Comparison of ENCODE assay signal across 21 cellular contexts in the genomic region with DNA sequence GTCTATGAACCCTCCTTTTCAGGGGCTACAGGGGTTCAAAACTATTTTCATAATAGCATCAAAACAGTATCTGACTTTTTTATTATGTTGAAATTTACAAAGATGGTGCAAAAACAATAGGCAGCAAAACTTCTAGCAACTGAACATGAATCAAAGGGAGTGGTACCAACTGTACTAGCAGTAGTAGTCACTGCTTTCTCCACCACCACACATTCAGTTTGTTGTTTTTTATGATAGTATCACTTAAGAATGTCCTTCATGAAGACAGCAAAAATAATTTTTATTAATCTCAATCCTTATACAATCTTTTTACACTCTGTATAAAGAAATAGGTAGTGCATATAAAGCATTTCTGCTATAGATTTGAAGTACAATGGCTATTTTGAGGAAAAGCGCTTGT. TPM values are rescaled to one million over a fixed set of nuclear protein-coding genes. Genes with fewer than 3 reads are reported as not detected.
DNase-seq lines count a peak whose midpoint lies in the region; ATAC-seq and TF ChIP-seq lines count a peak whose summit lies in the region.
"Had no signal": no experiment of that assay in that cellular context is flagged by ENCODE, and none has a peak within 500 bp of the region (broad histone marks: within the 10 kb centered on the region; RNA-seq: fewer than 3 reads in every experiment).

No MANE protein-coding gene starts in this region.

- no peak overlapping the region for H3K9ac ChIP-seq in endodermal cell (ENCODE audit: extremely low read depth, low read length, poor library complexity, severe bottlenecking)

- H3K27me3 Mint-ChIP-seq in endothelial cell (ENCODE audit: unreplicated experiment) (no peaks in the 10 kb centered on the region), endodermal cell (ENCODE audit: insufficient read depth) (no peaks in the 10 kb centered on the region)
- H3K27me3 Mint-ChIP-seq: B cell, brain had no signal

- intact Hi-C loops in right lobe of liver (cut with DNase I) = no loop called here

- ATAC-seq in RWPE2 (ENCODE audit: low read depth) (peak; percentile 60; the same call in 2 of the 3 replicates), HG03439 (IDR thresholded peaks at IDR 0.05; ENCODE audit: unreplicated experiment) (no peak), right lobe of liver (no peak)
- ATAC-seq: activated CD4-positive, CD25-positive, alpha-beta regulatory T cell treated with anti-CD3 and anti-CD28 coated beads, Interleukin-2, amount 50 U/mL, for 24 hours; left ventricle myocardium superior had no signal

- H3K27ac Mint-ChIP-seq in endothelial cell (ENCODE audit: unreplicated experiment) = no peak overlapping the region
- H3K27ac Mint-ChIP-seq in endodermal cell = no peak overlapping the region
- H3K27ac Mint-ChIP-seq: B cell; brain; T-helper 2 cell treated with Interferon-gamma antibody and Interleukin-4, amounts not matched to agents 5 μg/mL and 100 μg/mL, for 36 hours had no signal

- H3K9me3 Mint-ChIP-seq in endothelial cell (ENCODE audit: unreplicated experiment) = no peaks in the 10 kb centered on the region
- H3K9me3 Mint-ChIP-seq in endodermal cell = peaks cover 6% of the 10 kb centered on the region
- H3K9me3 Mint-ChIP-seq: T-helper 2 cell treated with Interferon-gamma antibody and Interleukin-4, amounts not matched to agents 5 μg/mL and 100 μg/mL, for 36 hours had no signal

- WGBS in right lobe of liver (ENCODE audit: insufficient coverage, low coverage, low lambda C conversion rate, missing lambda C conversion rate) = 100% methylated on average over 1 of the region's 1 CpG
- WGBS in endodermal cell (ENCODE audit: insufficient coverage in 1 of 2, insufficient read length in 1 of 2), 2 experiments = 96 to 100% methylated on average over 1 of the region's 1 CpG

- H3K4me3 Mint-ChIP-seq in endothelial cell (ENCODE audit: unreplicated experiment) (no peak overlapping the region), endodermal cell (no peak overlapping the region)
- H3K4me3 Mint-ChIP-seq: B cell; brain; T-helper 2 cell treated with Interferon-gamma antibody and Interleukin-4, amounts not matched to agents 5 μg/mL and 100 μg/mL, for 36 hours had no signal

- H3K36me3 Mint-ChIP-seq in endothelial cell (ENCODE audit: low read depth, unreplicated experiment) (peaks cover 19% of the 10 kb centered on the region), endodermal cell (ENCODE audit: low read depth) (peaks cover 67% of the 10 kb centered on the region)

- peaks cover 75% of the 10 kb centered on the region for H3K36me3 ChIP-seq in RWPE2 (ENCODE audit: low read depth)
- H3K36me3 ChIP-seq in right lobe of liver = peaks cover 0 to 38% (median 6%) of the 10 kb centered on the region in 4 donors
- H3K36me3 ChIP-seq in endodermal cell (ENCODE audit: control insufficient read depth, insufficient read depth, low read length) = peaks cover 72% of the 10 kb centered on the region

- TF ChIP-seq CTCF in RWPE2 (IDR thresholded peaks at IDR 0.05; ENCODE audit: poor library complexity, severe bottlenecking) (no peak), endothelial cell (IDR thresholded peaks at IDR 0.05; ENCODE audit: unreplicated experiment) (no peak), right lobe of liver (IDR thresholded peaks at IDR 0.05) (no peak), endodermal cell (conservative IDR thresholded peaks at IDR 0.05) (no peak)

- H3K27me3 ChIP-seq in RWPE2 (ENCODE audit: insufficient read depth, poor library complexity, severe bottlenecking) = no peaks in the 10 kb centered on the region
- no peaks in the 10 kb centered on the region for H3K27me3 ChIP-seq in right lobe of liver
- H3K27me3 ChIP-seq in endodermal cell (ENCODE audit: control insufficient read depth, insufficient read depth, low read length, poor library complexity, severe bottlenecking) = no peaks in the 10 kb centered on the region
- H3K27me3 ChIP-seq: sigmoid colon, suprapubic skin had no signal

- H3K9me3 ChIP-seq in RWPE2 (ENCODE audit: severe bottlenecking) (no peaks in the 10 kb centered on the region), right lobe of liver (no peaks in the 10 kb centered on the region), endodermal cell (ENCODE audit: control insufficient read depth, low read length) (peaks cover 26% of the 10 kb centered on the region)
- H3K9me3 ChIP-seq: sigmoid colon, suprapubic skin had no signal

- H3K27ac ChIP-seq in RWPE2 (ENCODE audit: poor library complexity, severe bottlenecking) (peak overlapping the region; percentile 32), right lobe of liver (no peak overlapping the region), endodermal cell (ENCODE audit: low read depth, low read length) (no peak overlapping the region)
- H3K27ac ChIP-seq: sigmoid colon, suprapubic skin had no signal

- H3K4me1 Mint-ChIP-seq in endothelial cell (ENCODE audit: unreplicated experiment) (no peaks in the 10 kb centered on the region), endodermal cell (no peaks in the 10 kb centered on the region)
- H3K4me1 Mint-ChIP-seq: B cell, brain had no signal

- H3K4me3 ChIP-seq in RWPE2 (ENCODE audit: severe bottlenecking) (no peak overlapping the region), right lobe of liver (no peak overlapping the region), endodermal cell (ENCODE audit: low read length) (no peak overlapping the region)
- H3K4me3 ChIP-seq: sigmoid colon, suprapubic skin had no signal

- peaks cover 10% of the 10 kb centered on the region for H3K4me1 ChIP-seq in RWPE2 (ENCODE audit: insufficient read depth, poor library complexity, severe bottlenecking)
- no peaks in the 10 kb centered on the region for H3K4me1 ChIP-seq in right lobe of liver
- H3K4me1 ChIP-seq in endodermal cell (ENCODE audit: control insufficient read depth, insufficient read depth, low read length) = no peaks in the 10 kb centered on the region
- H3K4me1 ChIP-seq: suprapubic skin had no signal

- DNase-seq in EH (ENCODE audit: low read depth) (peak; percentile 56), RWPE2 (ENCODE audit: low spot score) (no peak), dedifferentiated amniotic fluid mesenchymal stem cell (ENCODE audit: extremely low spot score) (peak; percentile 31), non-pigmented ciliary epithelial cell (ENCODE audit: low read depth) (peak; percentile 26), endothelial cell (ENCODE audit: low spot score) (no peak), right lobe of liver (no peak), endodermal cell (no peak)
- DNase-seq: activated gamma-delta T cell; effector CD8-positive, alpha-beta T cell; GDM1; left ventricle myocardium superior; NCI-H1930; SHP77; sigmoid colon; stimulated activated CD4-positive, alpha-beta T cell treated with anti-CD3 and anti-CD28 coated beads, Interleukin-4, amount 100 ng/mL, for 1 hour had no signal

- TF ChIP-seq POLR2A in right lobe of liver (IDR thresholded peaks at IDR 0.05) = no peak

RNA-seq across cellular contexts. Expression of gene MED13, which starts 47.6 kb away (rescaled TPM):
- total RNA-seq in endothelial cell (ENCODE audit: unreplicated experiment) (51.4 TPM), right lobe of liver (10 to 100 TPM; 22.9 to 36.3 (median 32.5) TPM), endodermal cell (10 to 100 TPM; 66.0 to 67.7 TPM)
- polyA plus RNA-seq in endodermal cell (2013, experiment 1 of 2) = 26.6 TPM
- polyA plus RNA-seq in endodermal cell (2013, experiment 2 of 2) = 31.0 TPM

Comparison
In these comparisons a context has a peak if more than half of its experiments do, and no peak if none do; other contexts are left out.
1. DNase-seq: peak in EH (single experiment), dedifferentiated amniotic fluid mesenchymal stem cell (single experiment) and non-pigmented ciliary epithelial cell (single experiment); none in RWPE2 (single experiment), endothelial cell (single experiment), right lobe of liver (0 of 3) and endodermal cell (single experiment).